In the genomic region with DNA sequence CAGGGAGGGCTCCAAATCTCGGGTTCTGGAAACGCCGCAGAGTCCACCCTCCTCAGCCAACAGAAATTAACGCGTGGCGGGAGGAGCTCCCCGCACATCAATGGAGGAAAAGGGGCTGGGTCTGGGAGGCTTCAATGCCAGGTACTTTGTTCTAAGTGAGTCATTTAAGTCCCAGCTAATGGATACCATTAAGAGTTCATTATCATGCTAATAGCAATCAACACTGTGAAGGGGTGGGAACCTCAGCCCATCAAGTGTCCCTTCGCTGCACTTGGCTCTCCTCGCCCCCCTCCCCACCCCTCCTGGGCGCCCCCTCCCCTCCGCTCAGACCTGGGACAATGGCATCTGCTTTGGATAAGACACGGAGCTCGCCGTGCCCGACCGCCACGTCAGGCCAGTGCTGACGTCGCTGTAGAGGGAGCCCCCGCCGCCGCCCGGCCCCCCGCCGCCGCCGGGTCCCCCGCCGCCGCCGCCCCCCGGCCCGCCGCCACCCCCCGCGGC, we compare ENCODE assay signal across 16 cellular contexts. TPM values are rescaled to one million over a fixed set of nuclear protein-coding genes. Genes with fewer than 3 reads are reported as not detected.
DNase-seq lines count a peak whose midpoint lies in the region; ATAC-seq and TF ChIP-seq lines count a peak whose summit lies in the region.
"Had no signal": no experiment of that assay in that cellular context is flagged by ENCODE, and none has a peak within 500 bp of the region (broad histone marks: within the 10 kb centered on the region; RNA-seq: fewer than 3 reads in every experiment).

No MANE protein-coding gene starts in this region.

- intact Hi-C loops in left ventricle myocardium inferior (cut with micrococcal nuclease) (loop anchor here (5.0 kb wide), 1 partner anchor 1138 kb away; no protein-coding TSS in a partner anchor), left cardiac atrium (cut with DNase I) (loop anchor here (5.0 to 10.0 kb wide), 6 partner anchors 288 to 1238 kb away; no protein-coding TSS in a partner anchor), upper lobe of right lung (cut with DNase I) (no loop called here)

- H3K9me3 Mint-ChIP-seq in mesothelial cell of epicardium: no peaks in the 10 kb centered on the region
- no peaks in the 10 kb centered on the region for H3K9me3 Mint-ChIP-seq in activated CD8-positive, alpha-beta memory T cell treated with anti-CD3 and anti-CD28 coated beads, Interleukin-2, amount 10 ng/mL, durations not matched to agents 7 days and 5 days (ENCODE audit: low read depth)
- H3K9me3 Mint-ChIP-seq: activated naive CD8-positive, alpha-beta T cell treated with anti-CD3 and anti-CD28 coated beads for 36 hours had no signal

- H3K27ac ChIP-seq in left ventricle myocardium inferior (replicated peaks) (no peak overlapping the region), ectodermal cell (ENCODE audit: insufficient read depth, low read depth, low read length, poor library complexity, severe bottlenecking) (no peak overlapping the region), upper lobe of right lung (no peak overlapping the region)
- H3K27ac ChIP-seq: heart right ventricle had no signal

- H3K27ac Mint-ChIP-seq in mesothelial cell of epicardium: no peak overlapping the region
- H3K27ac Mint-ChIP-seq in activated CD8-positive, alpha-beta memory T cell treated with anti-CD3 and anti-CD28 coated beads, Interleukin-2, amount 10 ng/mL, durations not matched to agents 7 days and 5 days: no peak overlapping the region
- H3K27ac Mint-ChIP-seq: activated naive CD8-positive, alpha-beta T cell treated with anti-CD3 and anti-CD28 coated beads for 36 hours had no signal

- peak overlapping the region; percentile 61 for H3K4me3 Mint-ChIP-seq in mesothelial cell of epicardium
- H3K4me3 Mint-ChIP-seq in activated CD8-positive, alpha-beta memory T cell treated with anti-CD3 and anti-CD28 coated beads, Interleukin-2, amount 10 ng/mL, durations not matched to agents 7 days and 5 days: no peak overlapping the region

- peak overlapping the region; percentile 46 for H3K4me3 ChIP-seq in left ventricle myocardium inferior
- H3K4me3 ChIP-seq in ectodermal cell (ENCODE audit: insufficient read depth, low read depth, low read length): peak overlapping the region; percentile 43
- H3K4me3 ChIP-seq in upper lobe of right lung: peak overlapping the region; percentile 21

- TF ChIP-seq CTCF in left ventricle myocardium inferior (IDR thresholded peaks at IDR 0.05; ENCODE audit: borderline replicate concordance) (no peak), mesothelial cell of epicardium (IDR thresholded peaks at IDR 0.05; ENCODE audit: unreplicated experiment) (no peak), upper lobe of right lung (IDR thresholded peaks at IDR 0.05) (no peak)

- CTCF ChIA-PET in activated CD8-positive, alpha-beta memory T cell treated with anti-CD3 and anti-CD28 coated beads, Interleukin-2, amount 10 ng/mL, durations not matched to agents 7 days and 5 days (lab: Charles Lee): no interaction called here

- 0 to 1% methylated on average over 35 to 36 of the region's 36 CpGs for WGBS in ectodermal cell, 2 experiments

- peaks cover 44% of the 10 kb centered on the region for H3K4me1 Mint-ChIP-seq in mesothelial cell of epicardium
- H3K4me1 Mint-ChIP-seq in activated CD8-positive, alpha-beta memory T cell treated with anti-CD3 and anti-CD28 coated beads, Interleukin-2, amount 10 ng/mL, durations not matched to agents 7 days and 5 days: peaks cover 24% of the 10 kb centered on the region

- H3K36me3 Mint-ChIP-seq in mesothelial cell of epicardium: no peaks in the 10 kb centered on the region
- no peaks in the 10 kb centered on the region for H3K36me3 Mint-ChIP-seq in activated CD8-positive, alpha-beta memory T cell treated with anti-CD3 and anti-CD28 coated beads, Interleukin-2, amount 10 ng/mL, durations not matched to agents 7 days and 5 days
- H3K36me3 Mint-ChIP-seq: activated naive CD8-positive, alpha-beta T cell treated with anti-CD3 and anti-CD28 coated beads for 36 hours had no signal

- H3K4me1 ChIP-seq in left ventricle myocardium inferior: peaks cover 69% of the 10 kb centered on the region
- H3K4me1 ChIP-seq in ectodermal cell (ENCODE audit: control insufficient read depth, insufficient read depth, low read length): peaks cover 27% of the 10 kb centered on the region
- H3K4me1 ChIP-seq in upper lobe of right lung: peaks cover 14% of the 10 kb centered on the region

- H3K27me3 ChIP-seq in left ventricle myocardium inferior (ENCODE audit: low read depth): no peaks in the 10 kb centered on the region
- H3K27me3 ChIP-seq in ectodermal cell (ENCODE audit: control insufficient read depth, insufficient read depth, low read length, poor library complexity, severe bottlenecking): peaks cover 35% of the 10 kb centered on the region
- H3K27me3 ChIP-seq in upper lobe of right lung: peaks cover 7% of the 10 kb centered on the region

- H3K36me3 ChIP-seq in left ventricle myocardium inferior (no peaks in the 10 kb centered on the region), ectodermal cell (ENCODE audit: control insufficient read depth, insufficient read depth, low read length) (no peaks in the 10 kb centered on the region), upper lobe of right lung (no peaks in the 10 kb centered on the region)

- H3K27me3 Mint-ChIP-seq in mesothelial cell of epicardium (ENCODE audit: low read depth): peaks cover 48% of the 10 kb centered on the region
- H3K27me3 Mint-ChIP-seq in activated CD8-positive, alpha-beta memory T cell treated with anti-CD3 and anti-CD28 coated beads, Interleukin-2, amount 10 ng/mL, durations not matched to agents 7 days and 5 days: peaks cover 67% of the 10 kb centered on the region

- H3K9me3 ChIP-seq in left ventricle myocardium inferior (replicated peaks): no peaks in the 10 kb centered on the region
- H3K9me3 ChIP-seq in ectodermal cell (ENCODE audit: control insufficient read depth, low read length): no peaks in the 10 kb centered on the region
- no peaks in the 10 kb centered on the region for H3K9me3 ChIP-seq in upper lobe of right lung
- H3K9me3 ChIP-seq: heart right ventricle had no signal

- DNase-seq in left ventricle myocardium inferior (no peak), left cardiac atrium (no peak), mesothelial cell of epicardium (ENCODE audit: low spot score in 2 of 2, unreplicated experiment in 2 of 2) (no peak), upper lobe of right lung (no peak), medulla oblongata (ENCODE audit: extremely low spot score) (no peak)
- no peak for DNase-seq in activated CD8-positive, alpha-beta memory T cell treated with anti-CD3 and anti-CD28 coated beads, Interleukin-2, amount 10 ng/mL, durations not matched to agents 7 days and 5 days
- DNase-seq: activated naive CD8-positive, alpha-beta T cell treated with anti-CD3 and anti-CD28 coated beads for 36 hours; AML-193; effector CD4-positive, alpha-beta T cell; GF-D8; stimulated activated naive CD8-positive, alpha-beta T cell treated with anti-CD3 and anti-CD28 coated beads, Interleukin-15, Interleukin-2, amounts not matched to agents 100 U/mL and 50 U/mL, for 24 hours had no signal

- no peak for ATAC-seq in left cardiac atrium
- ATAC-seq in upper lobe of right lung: no peak
- ATAC-seq in HG03196 (IDR thresholded peaks at IDR 0.05; ENCODE audit: unreplicated experiment): no peak
- ATAC-seq in activated CD8-positive, alpha-beta memory T cell treated with anti-CD3 and anti-CD28 coated beads, Interleukin-2, amount 10 ng/mL, durations not matched to agents 7 days and 5 days: no peak
- ATAC-seq: heart right ventricle; stimulated activated naive CD8-positive, alpha-beta T cell treated with anti-CD3 and anti-CD28 coated beads, Interleukin-15, Interleukin-2, amounts not matched to agents 100 U/mL and 50 U/mL, for 24 hours had no signal

RNA-seq across cellular contexts. Expression of gene FZD8, which starts 3.0 kb away (rescaled TPM):
- total RNA-seq in left ventricle myocardium inferior: 6.6 TPM
- 10 to 100 TPM in 1 of 2 donors, 1 to 10 TPM in 1; 8.9 to 14.8 TPM for total RNA-seq in left cardiac atrium
- 11.0 TPM for polyA plus RNA-seq in ectodermal cell (2013, experiment 1 of 4)
- 9.7 TPM for polyA plus RNA-seq in ectodermal cell (2013, experiment 2 of 4)
- 9.9 TPM for polyA plus RNA-seq in ectodermal cell (2013, experiment 3 of 4)
- 10.5 TPM for polyA plus RNA-seq in ectodermal cell (2013, experiment 4 of 4)
- total RNA-seq in mesothelial cell of epicardium: 14.5 to 16.5 TPM (median 16.4 TPM) in 3 replicates
- total RNA-seq in upper lobe of right lung: 20.4 TPM
- total RNA-seq in activated CD8-positive, alpha-beta memory T cell treated with anti-CD3 and anti-CD28 coated beads, Interleukin-2, amount 10 ng/mL, durations not matched to agents 7 days and 5 days: under 1 TPM; 0.18 to 0.35 TPM

RNA-seq across cellular contexts. Expression of gene GJD4, which starts 33.9 kb away (rescaled TPM):
- total RNA-seq in left ventricle myocardium inferior: not detected
- not detected for total RNA-seq in left cardiac atrium
- polyA plus RNA-seq in ectodermal cell (2013, experiment 1 of 4): not detected
- polyA plus RNA-seq in ectodermal cell (2013, experiment 2 of 4): not detected
- polyA plus RNA-seq in ectodermal cell (2013, experiment 3 of 4): not detected
- polyA plus RNA-seq in ectodermal cell (2013, experiment 4 of 4): not detected
- total RNA-seq in mesothelial cell of epicardium: not detected in 3 replicates
- total RNA-seq in upper lobe of right lung: not detected
- not detected for total RNA-seq in activated CD8-positive, alpha-beta memory T cell treated with anti-CD3 and anti-CD28 coated beads, Interleukin-2, amount 10 ng/mL, durations not matched to agents 7 days and 5 days
- total RNA-seq: activated CD8-positive, alpha-beta memory T cell treated with anti-CD3 and anti-CD28 coated beads for 36 hours; activated naive CD8-positive, alpha-beta T cell treated with anti-CD3 and anti-CD28 coated beads for 36 hours; heart right ventricle; T-helper 2 cell treated with Interferon-gamma antibody and Interleukin-4, amounts not matched to agents 100 ng/mL and 5 ng/mL, for 36 hours had no signal
